1 cellular context compared by ENCODE assay signal in the genomic region with DNA sequence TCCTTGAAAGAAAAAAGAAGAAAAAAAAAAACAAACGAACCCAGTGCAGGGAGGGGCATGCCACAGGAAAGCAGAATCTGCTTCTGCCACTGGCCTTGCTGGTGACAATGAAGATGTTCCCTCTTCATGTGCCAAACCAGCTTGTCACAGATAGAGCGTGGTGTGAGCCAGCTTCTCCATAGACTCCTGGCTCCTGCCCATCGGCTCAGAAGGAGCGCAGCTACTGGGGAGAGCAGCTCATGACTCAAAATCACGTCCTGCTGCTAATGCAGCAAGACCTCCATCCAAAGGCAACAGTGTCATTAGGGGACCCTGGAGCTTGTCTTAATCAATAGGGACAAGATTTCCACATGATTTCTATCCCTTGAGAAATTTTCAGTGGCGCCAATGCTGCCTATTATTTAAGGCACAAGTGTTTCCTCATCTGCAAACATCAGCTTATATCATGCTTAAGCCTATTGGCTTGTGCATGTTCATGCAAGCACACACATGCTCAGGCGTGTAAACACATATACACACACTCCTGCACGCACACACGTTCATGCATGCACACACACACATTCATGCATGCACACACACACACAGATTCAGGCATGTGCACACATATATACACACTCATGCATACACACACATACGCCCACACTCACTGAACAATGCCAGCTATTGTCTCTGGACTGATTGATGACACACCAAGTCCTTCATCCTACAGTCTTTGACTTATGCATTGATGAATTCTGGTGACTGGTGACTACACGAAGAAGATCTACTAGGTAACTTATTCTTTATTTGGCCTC.
TF ChIP-seq lines count a peak whose summit lies in the region.

No MANE protein-coding gene starts in this region.

TF ChIP-seq in IMR-90, 13 proteins besides CTCF, POLR2A, EP300 and RAD21 (continued from another document):
- TF ChIP-seq ELK1 (IDR thresholded peaks at IDR 0.05; ENCODE audit: borderline replicate concordance, low read depth, low read length) (no peak), RFX5 (IDR thresholded peaks at IDR 0.05; ENCODE audit: low read depth, low read length) (no peak), MAZ (IDR thresholded peaks at IDR 0.05; ENCODE audit: borderline replicate concordance, low read depth, low read length) (no peak), RCOR1 (IDR thresholded peaks at IDR 0.05; ENCODE audit: insufficient replicate concordance, low read length) (no peak), SMC3 (IDR thresholded peaks at IDR 0.05; ENCODE audit: low read depth, low read length) (no peak), MXI1 (IDR thresholded peaks at IDR 0.05; ENCODE audit: borderline replicate concordance, low read depth, low read length) (no peak), USF2 (IDR thresholded peaks at IDR 0.05; ENCODE audit: low read depth, low read length) (no peak), NFE2L2 (IDR thresholded peaks at IDR 0.05; ENCODE audit: low read depth, low read length) (no peak)
